In the genomic region with DNA sequence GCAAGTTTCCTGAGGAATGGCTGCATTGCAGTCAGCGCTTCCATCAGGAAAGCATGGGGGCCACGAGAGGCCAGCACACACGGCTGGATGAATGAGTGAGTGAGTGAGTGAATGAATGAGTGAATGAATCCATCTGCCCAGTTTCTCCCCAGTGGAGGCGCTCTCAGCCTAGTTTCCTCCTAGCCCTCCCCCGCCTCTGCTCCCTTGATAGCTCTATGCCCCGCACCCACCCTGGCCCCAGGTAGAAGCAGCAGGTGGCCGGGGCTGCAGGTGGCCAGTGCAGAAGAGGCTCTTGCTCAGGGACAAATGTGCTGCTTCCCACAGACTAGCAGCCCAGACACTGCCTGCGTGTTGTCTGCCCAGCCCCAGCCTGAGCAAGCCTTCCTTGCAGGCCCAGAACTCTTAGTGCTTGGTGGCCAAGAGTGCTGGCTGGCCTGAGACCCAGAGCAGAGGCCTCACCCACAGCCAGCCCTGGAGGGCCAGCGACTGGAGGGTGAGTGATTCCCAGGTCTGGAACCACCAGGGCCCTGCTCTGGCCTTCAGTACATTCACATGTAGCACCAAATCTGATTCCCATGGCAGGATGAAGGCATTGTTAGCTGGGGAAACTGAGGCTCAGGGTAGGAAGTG, we compare ENCODE assay signal across 15 cellular contexts. TPM values are rescaled to one million over a fixed set of nuclear protein-coding genes. Genes with fewer than 3 reads are reported as not detected.
A peak's percentile ranks its signal among the peaks of the same experiment; 100 is the strongest.
DNase-seq lines count a peak whose midpoint lies in the region; ATAC-seq, FAIRE-seq and TF ChIP-seq lines count a peak whose summit lies in the region.
"Had no signal": no experiment of that assay in that cellular context is flagged by ENCODE, and none has a peak within 500 bp of the region (broad histone marks: within the 10 kb centered on the region; RNA-seq: fewer than 3 reads in every experiment).

No MANE protein-coding gene starts in this region.

- H3K27me3 ChIP-seq in K562 (ENCODE audit: control insufficient read depth in 2 of 2, insufficient read depth in 2 of 2, low read length in 2 of 2) (no peaks in the 10 kb centered on the region), subcutaneous abdominal adipose tissue (ENCODE audit: control insufficient read depth in 5 of 5, insufficient read depth in 4 of 5, low read length in 5 of 5) (peaks cover 0 to 3% (median 0%) of the 10 kb centered on the region in 5 donors)

- peak overlapping the region in 1 of 2 experiments; percentile 45; a peak in 2 of 4 replicates for H3K9ac ChIP-seq in K562 (ENCODE audit: insufficient read depth in 1 of 2, low read depth in 2 of 2, low read length in 2 of 2)
- H3K9ac ChIP-seq in subcutaneous abdominal adipose tissue (ENCODE audit: low read length in 5 of 5): no peak overlapping the region

- H3K27me3 Mint-ChIP-seq in activated naive CD4-positive, alpha-beta T cell treated with anti-CD3 and anti-CD28 coated beads, Interleukin-2, amount 10 ng/mL, durations not matched to agents 7 days and 5 days: peaks cover 68% of the 10 kb centered on the region
- H3K27me3 Mint-ChIP-seq in activated naive CD4-positive, alpha-beta T cell treated with anti-CD3 and anti-CD28 coated beads for 36 hours (ENCODE audit: low read depth): peaks cover 4% of the 10 kb centered on the region

- no peak overlapping the region for H3K4me3 ChIP-seq in K562
- no peak overlapping the region for H3K4me3 ChIP-seq in subcutaneous abdominal adipose tissue (ENCODE audit: low read depth in 1 of 5, low read length in 5 of 5)

- POLR2A ChIA-PET in K562 (lab: Yijun Ruan, JAX): no interaction called here

- H3K4me3 Mint-ChIP-seq in activated naive CD4-positive, alpha-beta T cell treated with anti-CD3 and anti-CD28 coated beads, Interleukin-2, amount 10 ng/mL, durations not matched to agents 7 days and 5 days: no peak overlapping the region
- no peak overlapping the region for H3K4me3 Mint-ChIP-seq in activated naive CD4-positive, alpha-beta T cell treated with anti-CD3 and anti-CD28 coated beads for 36 hours
- H3K4me3 Mint-ChIP-seq: T-helper 17 cell had no signal

- no peak; the same call in 2 of the 3 replicates for ATAC-seq in K562
- ATAC-seq in HG03378 (IDR thresholded peaks at IDR 0.05; ENCODE audit: unreplicated experiment): no peak
- ATAC-seq: T-helper 17 cell had no signal

- H3K9me3 ChIP-seq in K562 (replicated peaks; ENCODE audit: control insufficient read depth, insufficient read depth, low read depth, low read length) (no peaks in the 10 kb centered on the region), subcutaneous abdominal adipose tissue (ENCODE audit: control insufficient read depth in 5 of 5, low read length in 5 of 5) (peaks cover 0 to 10% (median 3%) of the 10 kb centered on the region in 5 donors)

- FAIRE-seq in K562 (lab: Jason Lieb, UNC): no peak
- FAIRE-seq: RCC 7860 had no signal

- H3K79me2 ChIP-seq in K562 (ENCODE audit: control insufficient read depth, insufficient read depth, low read length): no peaks in the 10 kb centered on the region

- no peaks in the 10 kb centered on the region for H3K9me1 ChIP-seq in K562 (ENCODE audit: control insufficient read depth, insufficient read depth, low read length)

- H3K4me1 ChIP-seq in K562 (replicated peaks in 1 of 2; ENCODE audit: control insufficient read depth in 2 of 2, insufficient read depth in 2 of 2, low read length in 2 of 2) (peaks cover 10 to 35% of the 10 kb centered on the region in 2 experiments; a peak in 3 of 5 replicates), subcutaneous abdominal adipose tissue (ENCODE audit: control insufficient read depth in 5 of 5, insufficient read depth in 5 of 5, low read length in 5 of 5) (peaks cover 0 to 52% (median 8%) of the 10 kb centered on the region in 5 donors)

- CTCF ChIA-PET in activated naive CD4-positive, alpha-beta T cell treated with anti-CD3 and anti-CD28 coated beads, Interleukin-2, amount 10 ng/mL, durations not matched to agents 7 days and 5 days (lab: Charles Lee): interaction anchor here (0.9 kb wide), 1 partner anchor 31 kb away, joined by 3 read pairs; no protein-coding TSS in a partner anchor
- CTCF ChIA-PET in activated naive CD4-positive, alpha-beta T cell treated with anti-CD3 and anti-CD28 coated beads for 36 hours (lab: Charles Lee): no interaction called here
- CTCF ChIA-PET in K562 (lab: Yijun Ruan, JAX; ENCODE audit: low intra/inter-chr PET ratio): no interaction called here

- H3K36me3 Mint-ChIP-seq in activated naive CD4-positive, alpha-beta T cell treated with anti-CD3 and anti-CD28 coated beads, Interleukin-2, amount 10 ng/mL, durations not matched to agents 7 days and 5 days: no peaks in the 10 kb centered on the region
- H3K36me3 Mint-ChIP-seq in activated naive CD4-positive, alpha-beta T cell treated with anti-CD3 and anti-CD28 coated beads for 36 hours (ENCODE audit: low read depth): no peaks in the 10 kb centered on the region

- no TSS peak for BruUV-seq in K562 (replicated peaks; lab: Mats Ljungman, UMichigan)

- no peak overlapping the region for H3K4me2 ChIP-seq in K562 (ENCODE audit: insufficient read depth, low read length)

- H3K36me3 ChIP-seq in K562 (ENCODE audit: control insufficient read depth, insufficient read depth, low read length) (no peaks in the 10 kb centered on the region), subcutaneous abdominal adipose tissue (ENCODE audit: control insufficient read depth in 5 of 5, insufficient read depth in 5 of 5, low read length in 5 of 5) (no peaks in the 10 kb centered on the region)

- H2AFZ ChIP-seq in K562 (ENCODE audit: low read depth, low read length): no peak overlapping the region

- peaks cover 4% of the 10 kb centered on the region for H3K9me3 Mint-ChIP-seq in activated naive CD4-positive, alpha-beta T cell treated with anti-CD3 and anti-CD28 coated beads, Interleukin-2, amount 10 ng/mL, durations not matched to agents 7 days and 5 days
- no peaks in the 10 kb centered on the region for H3K9me3 Mint-ChIP-seq in activated naive CD4-positive, alpha-beta T cell treated with anti-CD3 and anti-CD28 coated beads for 36 hours

- H3K4me1 Mint-ChIP-seq in activated naive CD4-positive, alpha-beta T cell treated with anti-CD3 and anti-CD28 coated beads, Interleukin-2, amount 10 ng/mL, durations not matched to agents 7 days and 5 days: no peaks in the 10 kb centered on the region
- no peaks in the 10 kb centered on the region for H3K4me1 Mint-ChIP-seq in activated naive CD4-positive, alpha-beta T cell treated with anti-CD3 and anti-CD28 coated beads for 36 hours (ENCODE audit: low read depth)
- H3K4me1 Mint-ChIP-seq: T-helper 17 cell had no signal

- intact Hi-C loops in activated naive CD4-positive, alpha-beta T cell treated with anti-CD3 and anti-CD28 coated beads for 36 hours (cut with micrococcal nuclease): no loop called here
- intact Hi-C loops in K562 (cut with micrococcal nuclease): no loop called here

- no peak for TF ChIP-seq CTCF in K562 (IDR thresholded peaks at IDR 0.05 in 2 of 3, conservative IDR thresholded peaks at IDR 0.05 in 1 of 3; ENCODE audit: insufficient read depth in 2 of 3, low read depth in 1 of 3, low read length in 3 of 3)

- DNase-seq in activated naive CD4-positive, alpha-beta T cell treated with anti-CD3 and anti-CD28 coated beads, Interleukin-2, amount 10 ng/mL, durations not matched to agents 7 days and 5 days: no peak
- no peak for DNase-seq in activated naive CD4-positive, alpha-beta T cell treated with anti-CD3 and anti-CD28 coated beads for 36 hours
- DNase-seq in NCI-H774 (lab: John Stamatoyannopoulos, UW): peak; percentile 24
- DNase-seq in K562 (ENCODE audit: extremely low read depth in 1 of 4, low spot score in 3 of 4): no peak
- no peak for DNase-seq in activated T-cell treated with anti-CD3 and anti-CD28 coated beads, Interleukin-2, amount 50 U/mL, for 1 hour
- DNase-seq in GDM1 (lab: John Stamatoyannopoulos, UW): no peak
- DNase-seq: DND-41, GF-D8, GOT3, NCI-H1694, SIG-M5, T-helper 17 cell had no signal

- H4K20me1 ChIP-seq in K562 (replicated peaks; ENCODE audit: control insufficient read depth, insufficient read depth, low read length): no peaks in the 10 kb centered on the region

- H3K27ac Mint-ChIP-seq in activated naive CD4-positive, alpha-beta T cell treated with anti-CD3 and anti-CD28 coated beads, Interleukin-2, amount 10 ng/mL, durations not matched to agents 7 days and 5 days: peak overlapping the region; percentile 11
- H3K27ac Mint-ChIP-seq in activated naive CD4-positive, alpha-beta T cell treated with anti-CD3 and anti-CD28 coated beads for 36 hours: no peak overlapping the region
- H3K27ac Mint-ChIP-seq: T-helper 17 cell had no signal

- no peak for TF ChIP-seq EP300 in K562 (IDR thresholded peaks at IDR 0.05; ENCODE audit: low read length)

- whole genome bisulfite sequencing in K562 (ENCODE audit: insufficient coverage, low coverage, missing lambda C conversion rate): 71% methylated on average over 3 of the region's 9 CpGs

- H3K27ac ChIP-seq in K562 (ENCODE audit: extremely low read depth, low read depth, low read length) (no peak overlapping the region), subcutaneous abdominal adipose tissue (ENCODE audit: low read depth, low read length) (peak overlapping the region; percentile 2)

- in situ Hi-C loops in K562 (cut with MboI): no loop called here

- TF ChIP-seq POLR2A in K562 (conservative IDR thresholded peaks at IDR 0.05): no peak

- no peak for TF ChIP-seq RAD21 in K562 (CRISPR knock-in tag; conservative IDR thresholded peaks at IDR 0.05 in 1 of 2, IDR thresholded peaks at IDR 0.05 in 1 of 2)

RNA-seq across cellular contexts. Expression of a gene that starts 31.1 kb away (rescaled TPM):
- total RNA-seq in activated naive CD4-positive, alpha-beta T cell treated with anti-CD3 and anti-CD28 coated beads for 36 hours: 1 to 10 TPM; 3.8 to 3.9 TPM
- total RNA-seq in K562 (2011; cell fraction: chromatin; rRNA removed; ENCODE audit: low replicate concordance): 4.7 and 16.7 TPM in 2 replicates
- total RNA-seq in K562 (2011; cell fraction: nucleolus; rRNA removed): 12.4 and 26.7 TPM in 2 replicates
- total RNA-seq in K562 (2011; cell fraction: nucleoplasm; rRNA removed): 8.9 and 13.1 TPM in 2 replicates
- total RNA-seq in K562 (2014; rRNA removed) (0.69 and 1.1 TPM in 2 replicates), K562 (2014; rRNA removed; fragmentation: Illumina TruSeq; extraction: Trizol) (0.13 and 0.22 TPM in 2 replicates), K562 (2015; rRNA removed; fragmentation: Illumina TruSeq; extraction: Trizol) (0.11 TPM in 1 of 2 replicates, not detected in the other), K562 (2021) (1.2 and 1.4 TPM in 2 replicates)
- polyA plus RNA-seq in K562 (2011; rRNA removed) (3.6 and 4.0 TPM in 2 replicates), K562 (2014; fragmentation: Illumina TruSeq; extraction: Trizol) (0.40 and 0.89 TPM in 2 replicates), K562 (2014; fragmentation: Nextera tagmentation; extraction: Ambion mirVana) (under 1 TPM; 0.07 to 0.15 TPM), K562 (2014; rRNA removed) (0.50 and 0.56 TPM in 2 replicates)
- polyA plus RNA-seq in K562 (2011; cell fraction: cytosol; rRNA removed): 4.9 and 8.7 TPM in 2 replicates
- 8.4 and 18.7 TPM in 2 replicates for polyA plus RNA-seq in K562 (2011; cell fraction: nucleus; rRNA removed)
- 0.32 and 1.7 TPM in 2 replicates for polyA plus RNA-seq in K562 (2012)
- 3.8 and 6.7 TPM in 2 replicates for polyA minus RNA-seq in K562 (2011; rRNA and poly(A)+ RNA removed)
- 7.7 and 8.4 TPM in 2 replicates for polyA minus RNA-seq in K562 (2011; cell fraction: cytosol; rRNA and poly(A)+ RNA removed)
- 3.2 and 4.0 TPM in 2 replicates for polyA minus RNA-seq in K562 (2011; cell fraction: nucleus; rRNA and poly(A)+ RNA removed)

RNA-seq across cellular contexts. Expression of a gene that starts 43.5 kb away (rescaled TPM):
- total RNA-seq in activated naive CD4-positive, alpha-beta T cell treated with anti-CD3 and anti-CD28 coated beads for 36 hours: 1,000 to 10,000 TPM; 3,434 to 3,511 TPM
- 772 and 1,506 TPM in 2 replicates for total RNA-seq in K562 (2011; cell fraction: chromatin; rRNA removed; ENCODE audit: low replicate concordance)
- 1,570 and 1,591 TPM in 2 replicates for total RNA-seq in K562 (2011; cell fraction: nucleolus; rRNA removed)
- total RNA-seq in K562 (2011; cell fraction: nucleoplasm; rRNA removed): 1,390 and 1,690 TPM in 2 replicates
- total RNA-seq in K562 (2014; rRNA removed) (2,245 and 2,417 TPM in 2 replicates), K562 (2014; rRNA removed; fragmentation: Illumina TruSeq; extraction: Trizol) (1,384 and 1,624 TPM in 2 replicates), K562 (2015; rRNA removed; fragmentation: Illumina TruSeq; extraction: Trizol) (1,989 and 2,037 TPM in 2 replicates), K562 (2021) (1,960 and 1,995 TPM in 2 replicates)
- polyA plus RNA-seq in K562 (2011; rRNA removed) (3,220 and 3,989 TPM in 2 replicates), K562 (2014; fragmentation: Illumina TruSeq; extraction: Trizol) (2,565 and 2,747 TPM in 2 replicates), K562 (2014; fragmentation: Nextera tagmentation; extraction: Ambion mirVana) (1,000 to 10,000 TPM; 3,338 to 4,066 TPM), K562 (2014; rRNA removed) (2,749 and 3,057 TPM in 2 replicates)
- 4,199 and 5,450 TPM in 2 replicates for polyA plus RNA-seq in K562 (2011; cell fraction: cytosol; rRNA removed)
- polyA plus RNA-seq in K562 (2011; cell fraction: nucleus; rRNA removed): 2,091 and 2,598 TPM in 2 replicates
- 3,035 and 4,256 TPM in 2 replicates for polyA plus RNA-seq in K562 (2012)
- 1,664 and 1,688 TPM in 2 replicates for polyA minus RNA-seq in K562 (2011; rRNA and poly(A)+ RNA removed)
- polyA minus RNA-seq in K562 (2011; cell fraction: cytosol; rRNA and poly(A)+ RNA removed): 1,079 and 1,282 TPM in 2 replicates
- polyA minus RNA-seq in K562 (2011; cell fraction: nucleus; rRNA and poly(A)+ RNA removed): 554 and 1,072 TPM in 2 replicates
